Comparison of ENCODE assay signal across 10 cellular contexts in the genomic region with DNA sequence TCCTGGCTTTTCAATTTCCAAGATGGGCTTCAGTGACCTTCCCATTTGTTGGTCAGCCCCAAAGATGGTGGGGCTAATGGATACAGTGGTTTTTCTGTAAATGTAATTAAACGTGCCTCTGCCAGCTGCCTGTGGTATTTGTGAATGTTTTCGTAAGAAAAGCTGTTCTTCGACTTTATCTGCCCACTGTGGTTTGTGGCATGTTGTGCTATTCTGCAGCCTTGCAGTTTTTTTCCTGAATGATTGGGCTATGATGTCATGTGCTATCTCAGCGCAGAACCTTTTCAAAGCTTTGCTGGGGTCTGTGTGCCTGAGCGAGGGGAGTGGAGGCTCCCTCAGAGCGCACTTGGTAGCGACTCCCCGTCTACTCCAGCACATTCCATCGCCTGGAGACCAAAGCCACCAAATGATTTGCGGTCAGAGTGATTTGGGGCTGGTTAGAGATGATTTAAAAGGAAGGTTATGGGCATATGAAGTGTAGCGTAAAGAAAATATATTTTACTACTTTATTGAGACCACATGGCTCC.
DNase-seq lines count a peak whose midpoint lies in the region; ATAC-seq and TF ChIP-seq lines count a peak whose summit lies in the region.
"Had no signal": no experiment of that assay in that cellular context is flagged by ENCODE, and none has a peak within 500 bp of the region (broad histone marks: within the 10 kb centered on the region; RNA-seq: fewer than 3 reads in every experiment).

No MANE protein-coding gene starts in this region.

- H2AFZ ChIP-seq in PC-9 = 0 out of 2 replicates have a peak overlapping the region, but pooled peaks have one; percentile 15

- TF ChIP-seq CTCF in PC-9 (conservative IDR thresholded peaks at IDR 0.05) = no peak
- no peak for TF ChIP-seq CTCF in CD4-positive, alpha-beta T cell (IDR thresholded peaks at IDR 0.05)

- H3K4me2 ChIP-seq in PC-9 = peak overlapping the region; percentile 99

- H3K27ac Mint-ChIP-seq in CD4-positive, alpha-beta T cell = no peak overlapping the region

- DNase-seq in GM04504 (ENCODE audit: low read depth) = peak; percentile 84
- peak; percentile 59 to 61 for DNase-seq in PC-9
- peak; percentile 99 for DNase-seq in fibroblast of peridontal ligament (ENCODE audit: extremely low read depth)
- DNase-seq in sciatic nerve (ENCODE audit: low spot score) = no peak
- DNase-seq in CD4-positive, alpha-beta T cell = no peak
- no peak for DNase-seq in NCI-H2196 (lab: John Stamatoyannopoulos, UW; ENCODE audit: unreplicated experiment)
- no peak for DNase-seq in D341Med (ENCODE audit: low spot score)
- DNase-seq: left colon, MM.1S had no signal

- H4K20me1 ChIP-seq in PC-9 (ENCODE audit: insufficient read depth) = no peaks in the 10 kb centered on the region

- no peaks in the 10 kb centered on the region for H3K27me3 ChIP-seq in PC-9 (ENCODE audit: insufficient read depth, low read depth)
- peaks cover 46% of the 10 kb centered on the region for H3K27me3 ChIP-seq in CD4-positive, alpha-beta T cell (ENCODE audit: control insufficient read depth, insufficient read depth, low read length)

- peaks cover 76% of the 10 kb centered on the region for H3K4me1 ChIP-seq in PC-9 (replicated peaks; ENCODE audit: insufficient read depth)

- H3K36me3 Mint-ChIP-seq in CD4-positive, alpha-beta T cell (ENCODE audit: low read depth) = no peaks in the 10 kb centered on the region

- H3K79me2 ChIP-seq in PC-9 (ENCODE audit: low read depth) = peaks cover 39% of the 10 kb centered on the region

- no peaks in the 10 kb centered on the region for H3K9me2 ChIP-seq in PC-9 (ENCODE audit: insufficient read depth)

- H3K9me3 ChIP-seq in PC-9 (ENCODE audit: insufficient read depth, low read depth) = no peaks in the 10 kb centered on the region
- no peaks in the 10 kb centered on the region for H3K9me3 ChIP-seq in CD4-positive, alpha-beta T cell (ENCODE audit: control insufficient read depth, low read length)

- peaks cover 57% of the 10 kb centered on the region for H3K27me3 Mint-ChIP-seq in CD4-positive, alpha-beta T cell

- H3K4me3 ChIP-seq in PC-9 = peak overlapping the region; percentile 92; the same call in 1 of the 2 replicates

- H3K27ac ChIP-seq in PC-9 = peak overlapping the region; percentile 75
- no peak overlapping the region for H3K27ac ChIP-seq in CD4-positive, alpha-beta T cell (ENCODE audit: low read depth, low read length)

- intact Hi-C loops in PC-9 (cut with micrococcal nuclease; ENCODE audit: unreplicated experiment) (loop anchor here (1.0 to 10.0 kb wide), 6 partner anchors 22 to 243 kb away; no protein-coding TSS in a partner anchor), sciatic nerve (cut with DNase I) (no loop called here)
- intact Hi-C loops in CD4-positive, alpha-beta T cell (cut with DNase I, micrococcal nuclease) = no loop called here

- no peak overlapping the region for H3K4me3 Mint-ChIP-seq in CD4-positive, alpha-beta T cell

- H3K9me3 Mint-ChIP-seq in CD4-positive, alpha-beta T cell = peaks cover 2% of the 10 kb centered on the region

- no peaks in the 10 kb centered on the region for H3K36me3 ChIP-seq in PC-9 (ENCODE audit: low read depth)

- POLR2A ChIA-PET in PC-9 (lab: Charles Lee; ENCODE audit: unreplicated experiment) = interaction anchor here (0.6 to 1.3 kb wide), 3 partner anchors 15 to 525 kb away, joined by 3 to 6 read pairs (median 5); no protein-coding TSS in a partner anchor
- POLR2A ChIA-PET in CD4-positive, alpha-beta T cell (lab: Charles Lee) = no interaction called here

- BruUV-seq in PC-9 (replicated peaks; lab: Mats Ljungman, UMichigan) = no TSS peak

- peak; percentile 26 for ATAC-seq in sciatic nerve
- no peak for ATAC-seq in CD4-positive, alpha-beta T cell (ENCODE audit: poor library complexity)
- ATAC-seq in GM18861 (IDR thresholded peaks at IDR 0.05; ENCODE audit: unreplicated experiment) = no peak
- ATAC-seq: left colon had no signal

- CTCF ChIA-PET in PC-9 (lab: Charles Lee) = interaction anchor here (0.7 kb wide), 1 partner anchor 49 kb away, joined by 3 read pairs; no protein-coding TSS in a partner anchor
- CTCF ChIA-PET in CD4-positive, alpha-beta T cell (lab: Charles Lee) = no interaction called here

- peaks cover 9% of the 10 kb centered on the region for H3K4me1 Mint-ChIP-seq in CD4-positive, alpha-beta T cell (ENCODE audit: low read depth)

- H3F3A ChIP-seq in PC-9 (ENCODE audit: insufficient read depth, low read depth) = peaks cover 39% of the 10 kb centered on the region

Comparison
In these comparisons a context has a peak if more than half of its experiments do, and no peak if none do; other contexts are left out.
1. DNase-seq: peak in GM04504 (single experiment), PC-9 (2 of 2) and fibroblast of peridontal ligament (single experiment); none in sciatic nerve (single experiment), CD4-positive, alpha-beta T cell (0 of 10), NCI-H2196 (single experiment) and D341Med (single experiment).